ENCODE assay signal across 17 cellular contexts in the genomic region with DNA sequence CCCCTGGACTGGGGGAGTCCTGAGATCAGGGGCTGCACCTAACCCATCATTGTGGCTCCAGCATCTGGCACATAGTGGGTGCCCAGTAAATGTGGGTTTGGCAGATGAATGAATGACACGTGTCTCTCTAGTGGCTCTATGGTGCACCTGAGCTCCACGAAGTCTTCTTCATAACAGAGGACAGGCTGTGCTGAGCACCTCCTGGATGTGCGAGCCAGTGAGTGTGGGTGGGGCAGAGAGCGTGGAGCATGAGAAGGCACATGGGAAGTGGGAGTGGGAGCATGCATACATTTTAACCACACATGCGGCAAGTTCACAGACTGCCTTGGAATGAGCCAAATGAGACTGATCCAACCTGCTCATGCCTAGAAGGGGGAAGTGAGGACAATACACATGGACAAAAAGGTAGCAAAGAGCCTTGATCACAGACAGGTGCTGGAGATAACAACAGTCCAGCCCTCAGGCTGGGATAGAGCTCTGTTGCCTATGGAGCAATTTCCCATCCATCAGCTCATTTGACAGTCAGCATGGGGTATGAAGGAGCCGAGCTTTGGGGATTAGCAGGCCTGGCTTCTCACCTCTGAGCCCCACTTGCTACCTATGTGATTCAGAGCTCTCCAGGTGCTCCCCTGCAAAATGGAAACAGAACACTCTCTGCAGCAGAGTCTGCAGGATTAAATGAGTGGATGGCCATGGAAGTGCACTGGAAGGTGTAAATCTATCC.
DNase-seq lines count a peak whose midpoint lies in the region; ATAC-seq lines count a peak whose summit lies in the region.
"Had no signal": no experiment of that assay in that cellular context is flagged by ENCODE, and none has a peak within 500 bp of the region (broad histone marks: within the 10 kb centered on the region; RNA-seq: fewer than 3 reads in every experiment).

No MANE protein-coding gene starts in this region.

- no peaks in the 10 kb centered on the region for H3K9me3 ChIP-seq in T-helper 17 cell (ENCODE audit: control insufficient read depth, low read length, poor library complexity, severe bottlenecking)
- H3K9me3 ChIP-seq: Caco-2 had no signal

- H3K27me3 Mint-ChIP-seq in activated CD8-positive, alpha-beta memory T cell treated with anti-CD3 and anti-CD28 coated beads, Interleukin-2, amount 10 ng/mL, durations not matched to agents 7 days and 5 days, result peaks cover 35% of the 10 kb centered on the region
- peaks cover 59% of the 10 kb centered on the region for H3K27me3 Mint-ChIP-seq in T-helper 17 cell

- H3K36me3 Mint-ChIP-seq in activated CD8-positive, alpha-beta memory T cell treated with anti-CD3 and anti-CD28 coated beads, Interleukin-2, amount 10 ng/mL, durations not matched to agents 7 days and 5 days, result no peaks in the 10 kb centered on the region
- H3K36me3 Mint-ChIP-seq in T-helper 17 cell (ENCODE audit: low read depth), result peaks cover 10% of the 10 kb centered on the region

- ATAC-seq in activated CD8-positive, alpha-beta memory T cell treated with anti-CD3 and anti-CD28 coated beads, Interleukin-2, amount 10 ng/mL, durations not matched to agents 7 days and 5 days, result no peak
- no peak for ATAC-seq in HG02678 (IDR thresholded peaks at IDR 0.05; ENCODE audit: unreplicated experiment)
- ATAC-seq in T-helper 17 cell, result no peak
- no peak for ATAC-seq in GM18520 (IDR thresholded peaks at IDR 0.05; ENCODE audit: unreplicated experiment)
- no peak for ATAC-seq in HG02840 (IDR thresholded peaks at IDR 0.05; ENCODE audit: low FRiP score, unreplicated experiment)
- ATAC-seq: GM12878 had no signal

- no peak overlapping the region for H3K27ac Mint-ChIP-seq in activated CD8-positive, alpha-beta memory T cell treated with anti-CD3 and anti-CD28 coated beads, Interleukin-2, amount 10 ng/mL, durations not matched to agents 7 days and 5 days
- H3K27ac Mint-ChIP-seq in T-helper 17 cell, result no peak overlapping the region

- peak; percentile 32 for DNase-seq in activated CD8-positive, alpha-beta memory T cell treated with anti-CD3 and anti-CD28 coated beads, Interleukin-2, amount 10 ng/mL, durations not matched to agents 7 days and 5 days
- no peak for DNase-seq in activated CD8-positive, alpha-beta memory T cell treated with anti-CD3 and anti-CD28 coated beads for 24 hours
- DNase-seq in amniotic epithelial cell (ENCODE audit: low read depth) (peak; percentile 56), iris pigment epithelial cell (ENCODE audit: low read depth) (peak; percentile 23), T-helper 17 cell (no peak)
- DNase-seq: 8988T, Caco-2, MM.1S, NCI-H1105 treated with DMSO at 0.1 percent for 48 hours, NCI-H1930, NCI-H2171 treated with DMSO at 0.1 percent for 48 hours, NCI-H510A, SHP77 had no signal

- CTCF ChIA-PET in activated CD8-positive, alpha-beta memory T cell treated with anti-CD3 and anti-CD28 coated beads, Interleukin-2, amount 10 ng/mL, durations not matched to agents 7 days and 5 days (lab: Charles Lee), result no interaction called here

- no peak overlapping the region for H3K4me3 Mint-ChIP-seq in activated CD8-positive, alpha-beta memory T cell treated with anti-CD3 and anti-CD28 coated beads, Interleukin-2, amount 10 ng/mL, durations not matched to agents 7 days and 5 days
- no peak overlapping the region for H3K4me3 Mint-ChIP-seq in T-helper 17 cell

- no peaks in the 10 kb centered on the region for H3K9me3 Mint-ChIP-seq in activated CD8-positive, alpha-beta memory T cell treated with anti-CD3 and anti-CD28 coated beads, Interleukin-2, amount 10 ng/mL, durations not matched to agents 7 days and 5 days (ENCODE audit: low read depth)

- H3K4me1 Mint-ChIP-seq in activated CD8-positive, alpha-beta memory T cell treated with anti-CD3 and anti-CD28 coated beads, Interleukin-2, amount 10 ng/mL, durations not matched to agents 7 days and 5 days, result no peaks in the 10 kb centered on the region
- peaks cover 2% of the 10 kb centered on the region for H3K4me1 Mint-ChIP-seq in T-helper 17 cell

Comparison
In these comparisons a context has a peak if more than half of its experiments do, and no peak if none do; other contexts are left out.
1. DNase-seq: peak in activated CD8-positive, alpha-beta memory T cell treated with anti-CD3 and anti-CD28 coated beads, Interleukin-2, amount 10 ng/mL, durations not matched to agents 7 days and 5 days (single experiment), amniotic epithelial cell (single experiment) and iris pigment epithelial cell (single experiment); none in activated CD8-positive, alpha-beta memory T cell treated with anti-CD3 and anti-CD28 coated beads for 24 hours (single experiment) and T-helper 17 cell (0 of 3).